Comparison of ENCODE assay signal across 16 cellular contexts in genomic region chr1:50917796-50918137, GRCh38.
"Had no signal": no experiment of that assay in that cellular context is flagged by ENCODE, and none has a peak within 500 bp of the region (broad histone marks: within the 10 kb centered on the region; RNA-seq: fewer than 3 reads in every experiment).

No MANE protein-coding gene starts in this region.

- DNase-seq: activated CD4-positive, alpha-beta T cell treated with anti-CD3 and anti-CD28 coated beads, Interleukin-2, amount 10 ng/mL, durations not matched to agents 7 days and 5 days; activated CD8-positive, alpha-beta memory T cell treated with anti-CD3 and anti-CD28 coated beads for 24 hours; activated gamma-delta T cell treated with Interleukin-2 at 50 U/mL for 16 hours; activated naive CD8-positive, alpha-beta T cell treated with anti-CD3 and anti-CD28 coated beads for 36 hours; amygdala; body of pancreas; central memory CD4-positive, alpha-beta T cell; colonic mucosa; effector CD4-positive, alpha-beta T cell; esophagus squamous epithelium; glutamatergic neuron; nucleus accumbens; posterior cingulate gyrus; stimulated activated naive CD4-positive, alpha-beta T cell; tibial artery had no signal

- H3K4me3 ChIP-seq: body of pancreas, colonic mucosa, esophagus squamous epithelium, tibial artery had no signal

- H3K27me3 Mint-ChIP-seq: activated CD4-positive, alpha-beta T cell treated with anti-CD3 and anti-CD28 coated beads, Interleukin-2, amount 10 ng/mL, durations not matched to agents 7 days and 5 days; activated naive CD8-positive, alpha-beta T cell treated with anti-CD3 and anti-CD28 coated beads for 36 hours had no signal

- H3K4me1 ChIP-seq: body of pancreas, colonic mucosa had no signal

- H3K27ac ChIP-seq: body of pancreas, colonic mucosa, esophagus squamous epithelium, tibial artery had no signal

- ATAC-seq: body of pancreas had no signal

- H3K4me3 Mint-ChIP-seq: activated CD4-positive, alpha-beta T cell treated with anti-CD3 and anti-CD28 coated beads, Interleukin-2, amount 10 ng/mL, durations not matched to agents 7 days and 5 days; activated naive CD8-positive, alpha-beta T cell treated with anti-CD3 and anti-CD28 coated beads for 36 hours; nephron had no signal

- H3K27ac Mint-ChIP-seq: activated CD4-positive, alpha-beta T cell treated with anti-CD3 and anti-CD28 coated beads, Interleukin-2, amount 10 ng/mL, durations not matched to agents 7 days and 5 days; activated naive CD8-positive, alpha-beta T cell treated with anti-CD3 and anti-CD28 coated beads for 36 hours; nephron had no signal

- H3K9me3 ChIP-seq: body of pancreas, colonic mucosa had no signal

- H3K36me3 ChIP-seq: colonic mucosa, esophagus squamous epithelium, tibial artery had no signal

- H3K4me1 Mint-ChIP-seq: nephron had no signal

- H3K27me3 ChIP-seq: body of pancreas, colonic mucosa, esophagus squamous epithelium, tibial artery had no signal
